In the genomic region with DNA sequence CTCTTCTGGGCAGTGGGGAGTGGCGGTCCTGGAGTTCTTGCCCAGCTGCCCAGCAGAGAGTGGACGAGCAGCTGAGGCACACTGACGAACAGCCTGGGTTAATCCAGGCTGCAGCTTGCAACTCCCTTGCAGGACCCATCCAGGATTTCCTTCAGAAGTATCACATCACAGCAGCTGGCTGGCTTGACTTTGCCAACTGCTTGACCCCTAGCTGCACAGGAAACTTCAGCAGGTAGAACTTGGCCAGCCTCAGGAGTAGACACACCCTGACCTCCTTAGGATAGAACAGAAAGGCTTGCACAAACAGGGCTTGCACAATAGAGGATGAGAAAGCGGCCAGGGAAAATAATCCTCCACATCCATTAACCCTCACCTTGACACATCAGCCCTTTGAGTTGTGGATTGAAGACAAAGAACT, we compare ENCODE assay signal across 2 cellular contexts.
TF ChIP-seq lines count a peak whose summit lies in the region.

No MANE protein-coding gene starts in this region.

TF ChIP-seq in A549, 52 proteins besides CTCF, POLR2A, EP300 and RAD21 (continued from another document):
- TF ChIP-seq TFCP2L1 (CRISPR knock-in tag; IDR thresholded peaks at IDR 0.05) (no peak), FOSB (CRISPR knock-in tag; IDR thresholded peaks at IDR 0.05) (no peak), EHMT2 (IDR thresholded peaks at IDR 0.05; ENCODE audit: low read depth) (no peak), KDM5A (IDR thresholded peaks at IDR 0.05) (no peak)

TF ChIP-seq in HEK293T, 16 proteins besides CTCF, POLR2A, EP300 and RAD21 (continued from another document):
- TF ChIP-seq, protein P1, sequence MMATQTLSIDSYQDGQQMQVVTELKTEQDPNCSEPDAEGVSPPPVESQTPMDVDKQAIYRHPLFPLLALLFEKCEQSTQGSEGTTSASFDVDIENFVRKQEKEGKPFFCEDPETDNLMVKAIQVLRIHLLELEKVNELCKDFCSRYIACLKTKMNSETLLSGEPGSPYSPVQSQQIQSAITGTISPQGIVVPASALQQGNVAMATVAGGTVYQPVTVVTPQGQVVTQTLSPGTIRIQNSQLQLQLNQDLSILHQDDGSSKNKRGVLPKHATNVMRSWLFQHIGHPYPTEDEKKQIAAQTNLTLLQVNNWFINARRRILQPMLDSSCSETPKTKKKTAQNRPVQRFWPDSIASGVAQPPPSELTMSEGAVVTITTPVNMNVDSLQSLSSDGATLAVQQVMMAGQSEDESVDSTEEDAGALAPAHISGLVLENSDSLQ (IDR thresholded peaks at IDR 0.05): no peak
- no peak for TF ChIP-seq ELF4 (IDR thresholded peaks at IDR 0.05)
- TF ChIP-seq CTBP1 (IDR thresholded peaks at IDR 0.05; ENCODE audit: borderline replicate concordance): no peak
- no peak for TF ChIP-seq SUZ12 (IDR thresholded peaks at IDR 0.05)
